1 cellular context compared by ENCODE assay signal in genomic region chr11:2203440-2204259, GRCh38.
TF ChIP-seq lines count a peak whose summit lies in the region.

No MANE protein-coding gene starts in this region.

TF ChIP-seq in HepG2, 621 proteins besides CTCF, POLR2A, EP300 and RAD21 (continued from another document and continues in another):
- TF ChIP-seq BCLAF1 (IDR thresholded peaks at IDR 0.05) (no peak), RBFOX2 (IDR thresholded peaks at IDR 0.05; ENCODE audit: low read depth, low read length) (peak; percentile 83), ZNF496 (CRISPR knock-in tag; IDR thresholded peaks at IDR 0.05; ENCODE audit: insufficient replicate concordance) (no peak), NCOR1 (IDR thresholded peaks at IDR 0.05; ENCODE audit: borderline replicate concordance, low read length) (no peak), ZMAT3 (CRISPR knock-in tag; conservative IDR thresholded peaks at IDR 0.05) (no peak; the same call in 1 of the 2 replicates), ZNF451 (CRISPR knock-in tag; IDR thresholded peaks at IDR 0.05) (no peak), ZNF775 (CRISPR knock-in tag; IDR thresholded peaks at IDR 0.05; ENCODE audit: borderline replicate concordance) (no peak), CREB3 (CRISPR knock-in tag; IDR thresholded peaks at IDR 0.05) (no peak), TEAD2 (CRISPR knock-in tag; IDR thresholded peaks at IDR 0.05) (no peak), ZFP91 (CRISPR knock-in tag; IDR thresholded peaks at IDR 0.05; ENCODE audit: borderline replicate concordance) (no peak; the same call in 1 of the 2 replicates), IRF2 (CRISPR knock-in tag; IDR thresholded peaks at IDR 0.05) (no peak), STAT5B (CRISPR knock-in tag; IDR thresholded peaks at IDR 0.05) (no peak), ZSCAN22 (CRISPR knock-in tag; IDR thresholded peaks at IDR 0.05) (no peak), JUNB (CRISPR knock-in tag; IDR thresholded peaks at IDR 0.05; ENCODE audit: borderline replicate concordance) (no peak), RXRB (CRISPR knock-in tag; IDR thresholded peaks at IDR 0.05; ENCODE audit: borderline replicate concordance) (peak; percentile 70; the same call in 1 of the 2 replicates), ASH2L (IDR thresholded peaks at IDR 0.05; ENCODE audit: insufficient read length, low read depth, low read length) (no peak), SPEN (CRISPR knock-in tag; IDR thresholded peaks at IDR 0.05; ENCODE audit: low read depth) (no peak), NFAT5 (CRISPR knock-in tag; IDR thresholded peaks at IDR 0.05) (no peak), WIZ (CRISPR knock-in tag; IDR thresholded peaks at IDR 0.05) (no peak), ZNF550 (CRISPR knock-in tag; IDR thresholded peaks at IDR 0.05; ENCODE audit: borderline replicate concordance) (no peak), CHD2 (IDR thresholded peaks at IDR 0.05; ENCODE audit: low read depth, low read length) (no peak), ATF7-NPFF (CRISPR knock-in tag; IDR thresholded peaks at IDR 0.05; ENCODE audit: low read depth) (no peak), ZNF512B (CRISPR knock-in tag; IDR thresholded peaks at IDR 0.05; ENCODE audit: borderline replicate concordance) (no peak), CEBPB (IDR thresholded peaks at IDR 0.05; ENCODE audit: borderline replicate concordance, low read depth, low read length) (no peak), HNF4A (CRISPR knock-in tag; IDR thresholded peaks at IDR 0.05) (peak; percentile 47), TEF (CRISPR knock-in tag; IDR thresholded peaks at IDR 0.05) (no peak), ZNF407 (CRISPR knock-in tag; IDR thresholded peaks at IDR 0.05; ENCODE audit: not compliant biosample characterization) (no peak), TRAFD1 (CRISPR knock-in tag; IDR thresholded peaks at IDR 0.05; ENCODE audit: borderline replicate concordance) (no peak)
